8 cellular contexts compared by ENCODE assay signal in the genomic region with DNA sequence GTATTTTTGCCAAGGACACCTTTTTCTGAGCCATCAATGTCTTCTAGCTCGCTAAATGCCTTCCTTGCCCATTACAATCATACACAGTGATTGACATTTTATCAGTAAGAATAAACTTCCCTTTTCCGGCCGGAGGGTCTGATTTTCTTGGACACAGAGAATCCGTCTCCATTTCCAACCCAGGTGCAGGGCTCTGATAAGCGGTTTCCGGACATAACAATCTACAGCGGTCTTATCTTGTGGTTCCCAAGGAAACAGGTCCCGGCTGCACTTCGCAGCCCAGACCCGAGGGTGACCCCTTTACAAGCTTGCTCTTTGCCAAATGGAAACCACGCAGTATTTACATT. TPM values are rescaled to one million over a fixed set of nuclear protein-coding genes. Genes with fewer than 3 reads are reported as not detected.
DNase-seq lines count a peak whose midpoint lies in the region; ATAC-seq and TF ChIP-seq lines count a peak whose summit lies in the region.

No MANE protein-coding gene starts in this region.

- H3K36me3 Mint-ChIP-seq in type B pancreatic cell = no peaks in the 10 kb centered on the region

- ATAC-seq in GM19438 (IDR thresholded peaks at IDR 0.05; ENCODE audit: low read depth, unreplicated experiment) = peak; percentile 18

- DNase-seq in BJ (ENCODE audit: low read depth) (no peak), NCI-H226 (peak; percentile 84), caudate nucleus (lab: John Stamatoyannopoulos, UW) (peak in 2 of 61 donors; percentile 45 to 59), type B pancreatic cell (ENCODE audit: extremely low spot score, unreplicated experiment) (no peak), GM03348 (ENCODE audit: low spot score) (no peak), SKM-1 (lab: John Stamatoyannopoulos, UW; ENCODE audit: unreplicated experiment) (no peak)

- no peaks in the 10 kb centered on the region for H3K27me3 Mint-ChIP-seq in type B pancreatic cell

- no peaks in the 10 kb centered on the region for H3K9me3 ChIP-seq in liver (ENCODE audit: control insufficient read depth in 4 of 4, low read length in 3 of 4)

- peaks cover 31% of the 10 kb centered on the region for H3K4me1 Mint-ChIP-seq in type B pancreatic cell (ENCODE audit: unreplicated experiment)

- POLR2A ChIA-PET in BJ (lab: Charles Lee) = interaction anchor here (0.6 to 0.9 kb wide), 2 partner anchors 13 to 26 kb away, joined by 3 to 17 read pairs; no protein-coding TSS in a partner anchor

- H3K4me3 Mint-ChIP-seq in type B pancreatic cell = peak overlapping the region; percentile 96

- CTCF ChIA-PET in BJ (lab: Yijun Ruan, JAX) = interaction anchor here (0.6 to 4.8 kb wide), 25 partner anchors 9 to 306 kb away, joined by 3 to 55 read pairs (median 5); no protein-coding TSS in a partner anchor

- peak overlapping the region; percentile 67 to 77 for H3K9ac ChIP-seq in liver (ENCODE audit: low read depth in 1 of 2, low read length in 2 of 2)

- H3K4me3 ChIP-seq in BJ (ENCODE audit: low read depth, low read length) = peak overlapping the region; percentile 77
- peak overlapping the region; percentile 82 to 97 (median 93) for H3K4me3 ChIP-seq in liver (ENCODE audit: low read depth in 1 of 3, low read length in 3 of 3)

- TF ChIP-seq CTCF in BJ (IDR thresholded peaks at IDR 0.05; ENCODE audit: insufficient read depth, low read depth, low read length) (no peak), liver (IDR thresholded peaks at IDR 0.05; ENCODE audit: low read depth, low read length, missing input control) (no peak), type B pancreatic cell (conservative IDR thresholded peaks at IDR 0.05) (no peak)

- peak overlapping the region; percentile 85 for H3K27ac Mint-ChIP-seq in type B pancreatic cell

- H3K36me3 ChIP-seq in BJ (ENCODE audit: control insufficient read depth, insufficient read depth, low read length) (no peaks in the 10 kb centered on the region), liver (ENCODE audit: control insufficient read depth in 4 of 4, insufficient read depth in 3 of 4, low read depth in 1 of 4, low read length in 3 of 4) (no peaks in the 10 kb centered on the region)

- TF ChIP-seq RAD21 in liver (IDR thresholded peaks at IDR 0.05) = no peak

- no peaks in the 10 kb centered on the region; the same call in 1 of the 2 replicates for H3K27me3 ChIP-seq in BJ (ENCODE audit: control insufficient read depth, insufficient read depth, low read length)
- H3K27me3 ChIP-seq in liver (ENCODE audit: control insufficient read depth in 4 of 4, insufficient read depth in 4 of 4, low read length in 3 of 4) = no peaks in the 10 kb centered on the region

- H3K9me3 Mint-ChIP-seq in type B pancreatic cell = no peaks in the 10 kb centered on the region

- H3K4me1 ChIP-seq in liver (ENCODE audit: control insufficient read depth in 4 of 4, insufficient read depth in 4 of 4, low read length in 3 of 4) = peaks cover 6 to 23% (median 17%) of the 10 kb centered on the region in 4 donors

- H3K27ac ChIP-seq in caudate nucleus (ENCODE audit: low read depth, low read length) = peak overlapping the region; percentile 98
- peak overlapping the region; percentile 94 to 97 for H3K27ac ChIP-seq in liver (ENCODE audit: low read depth in 1 of 2, low read length in 2 of 2)

- under 1% methylated on average over 11 of the region's 11 CpGs for WGBS in liver

TF ChIP-seq in liver, 16 proteins besides CTCF, POLR2A, EP300 and RAD21:
- TF ChIP-seq HNF4A (conservative IDR thresholded peaks at IDR 0.05) (no peak), FOXA2 (IDR thresholded peaks at IDR 0.05) (no peak), EGR1 (IDR thresholded peaks at IDR 0.05; ENCODE audit: low read depth in 2 of 2) (no peak), GABPA (IDR thresholded peaks at IDR 0.05 in 1 of 2, conservative IDR thresholded peaks at IDR 0.05 in 1 of 2) (no peak), JUND (IDR thresholded peaks at IDR 0.05) (no peak), TAF1 (conservative IDR thresholded peaks at IDR 0.05) (no peak), RXRA (IDR thresholded peaks at IDR 0.05) (no peak), FOXA1 (IDR thresholded peaks at IDR 0.05) (no peak)
- TF ChIP-seq, protein P1, sequence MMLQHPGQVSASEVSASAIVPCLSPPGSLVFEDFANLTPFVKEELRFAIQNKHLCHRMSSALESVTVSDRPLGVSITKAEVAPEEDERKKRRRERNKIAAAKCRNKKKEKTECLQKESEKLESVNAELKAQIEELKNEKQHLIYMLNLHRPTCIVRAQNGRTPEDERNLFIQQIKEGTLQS (IDR thresholded peaks at IDR 0.05) = no peak
- TF ChIP-seq, protein P2, sequence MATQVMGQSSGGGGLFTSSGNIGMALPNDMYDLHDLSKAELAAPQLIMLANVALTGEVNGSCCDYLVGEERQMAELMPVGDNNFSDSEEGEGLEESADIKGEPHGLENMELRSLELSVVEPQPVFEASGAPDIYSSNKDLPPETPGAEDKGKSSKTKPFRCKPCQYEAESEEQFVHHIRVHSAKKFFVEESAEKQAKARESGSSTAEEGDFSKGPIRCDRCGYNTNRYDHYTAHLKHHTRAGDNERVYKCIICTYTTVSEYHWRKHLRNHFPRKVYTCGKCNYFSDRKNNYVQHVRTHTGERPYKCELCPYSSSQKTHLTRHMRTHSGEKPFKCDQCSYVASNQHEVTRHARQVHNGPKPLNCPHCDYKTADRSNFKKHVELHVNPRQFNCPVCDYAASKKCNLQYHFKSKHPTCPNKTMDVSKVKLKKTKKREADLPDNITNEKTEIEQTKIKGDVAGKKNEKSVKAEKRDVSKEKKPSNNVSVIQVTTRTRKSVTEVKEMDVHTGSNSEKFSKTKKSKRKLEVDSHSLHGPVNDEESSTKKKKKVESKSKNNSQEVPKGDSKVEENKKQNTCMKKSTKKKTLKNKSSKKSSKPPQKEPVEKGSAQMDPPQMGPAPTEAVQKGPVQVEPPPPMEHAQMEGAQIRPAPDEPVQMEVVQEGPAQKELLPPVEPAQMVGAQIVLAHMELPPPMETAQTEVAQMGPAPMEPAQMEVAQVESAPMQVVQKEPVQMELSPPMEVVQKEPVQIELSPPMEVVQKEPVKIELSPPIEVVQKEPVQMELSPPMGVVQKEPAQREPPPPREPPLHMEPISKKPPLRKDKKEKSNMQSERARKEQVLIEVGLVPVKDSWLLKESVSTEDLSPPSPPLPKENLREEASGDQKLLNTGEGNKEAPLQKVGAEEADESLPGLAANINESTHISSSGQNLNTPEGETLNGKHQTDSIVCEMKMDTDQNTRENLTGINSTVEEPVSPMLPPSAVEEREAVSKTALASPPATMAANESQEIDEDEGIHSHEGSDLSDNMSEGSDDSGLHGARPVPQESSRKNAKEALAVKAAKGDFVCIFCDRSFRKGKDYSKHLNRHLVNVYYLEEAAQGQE (IDR thresholded peaks at IDR 0.05) = no peak

RNA-seq across cellular contexts. Expression of a gene that starts 5.1 kb away (rescaled TPM):
- polyA plus RNA-seq in BJ (2011; rRNA removed) (3.2 and 3.4 TPM in 2 replicates), liver (1 to 10 TPM in 1 of 2 donors, under 1 TPM in 1; 0.90 to 1.1 TPM)
- polyA minus RNA-seq in BJ (2011; rRNA and poly(A)+ RNA removed) = 3.5 and 3.8 TPM in 2 replicates
- total RNA-seq in liver (1 to 10 TPM; 2.6 to 3.5 TPM), type B pancreatic cell (ENCODE audit: low replicate concordance) (4.0 and 5.8 TPM in 2 replicates)

RNA-seq across cellular contexts. Expression of a gene that starts 27.5 kb away (rescaled TPM):
- polyA plus RNA-seq in BJ (2011; rRNA removed) = 0.12 and 0.26 TPM in 2 replicates
- not detected in 2 replicates for polyA minus RNA-seq in BJ (2011; rRNA and poly(A)+ RNA removed)
- 1 to 10 TPM in 1 of 2 donors, under 1 TPM in 1; 0.47 to 1.7 TPM for total RNA-seq in liver
- 1 to 10 TPM in 1 of 2 donors, under 1 TPM in 1; 0.78 to 2.8 TPM for polyA plus RNA-seq in liver
- 3.8 TPM in 2 replicates for total RNA-seq in type B pancreatic cell (ENCODE audit: low replicate concordance)

RNA-seq across cellular contexts. Expression of a gene that starts 49.2 kb away (rescaled TPM):
- polyA plus RNA-seq in BJ (2011; rRNA removed) (1.8 and 2.8 TPM in 2 replicates), liver (1 to 10 TPM; 1.3 to 2.1 TPM)
- polyA minus RNA-seq in BJ (2011; rRNA and poly(A)+ RNA removed) = 2.0 and 2.6 TPM in 2 replicates
- total RNA-seq in liver (1 to 10 TPM; 1.4 to 2.8 TPM), type B pancreatic cell (ENCODE audit: low replicate concordance) (5.9 and 7.5 TPM in 2 replicates)
